ENCODE assay signal across 1 cellular context in the genomic region with DNA sequence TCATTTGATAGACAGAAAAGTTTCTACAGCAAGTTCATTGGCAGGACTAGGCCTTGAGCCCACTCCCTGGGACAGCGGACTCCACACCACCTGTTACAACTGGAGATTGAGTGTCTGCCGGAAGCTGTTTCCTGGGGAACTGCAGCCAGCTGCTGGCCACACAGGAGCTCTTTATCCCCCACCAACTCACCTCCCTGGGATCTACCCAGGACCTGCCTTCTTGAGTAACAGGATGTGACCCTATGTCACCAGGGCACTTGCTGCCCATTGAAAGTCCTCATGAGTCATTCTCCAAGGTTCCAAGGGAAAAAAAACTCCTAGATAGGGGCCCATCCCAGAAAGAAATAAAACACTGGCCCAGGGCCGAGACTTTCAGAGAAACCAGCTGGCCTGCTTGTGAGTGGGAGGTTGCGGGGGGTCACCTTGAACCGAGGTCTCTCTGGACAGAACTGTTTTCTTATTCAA.
TF ChIP-seq lines count a peak whose summit lies in the region.

No MANE protein-coding gene starts in this region.

TF ChIP-seq in HepG2, 621 proteins besides CTCF, POLR2A, EP300 and RAD21 (continued from another document and continues in another):
- TF ChIP-seq, protein P1, sequence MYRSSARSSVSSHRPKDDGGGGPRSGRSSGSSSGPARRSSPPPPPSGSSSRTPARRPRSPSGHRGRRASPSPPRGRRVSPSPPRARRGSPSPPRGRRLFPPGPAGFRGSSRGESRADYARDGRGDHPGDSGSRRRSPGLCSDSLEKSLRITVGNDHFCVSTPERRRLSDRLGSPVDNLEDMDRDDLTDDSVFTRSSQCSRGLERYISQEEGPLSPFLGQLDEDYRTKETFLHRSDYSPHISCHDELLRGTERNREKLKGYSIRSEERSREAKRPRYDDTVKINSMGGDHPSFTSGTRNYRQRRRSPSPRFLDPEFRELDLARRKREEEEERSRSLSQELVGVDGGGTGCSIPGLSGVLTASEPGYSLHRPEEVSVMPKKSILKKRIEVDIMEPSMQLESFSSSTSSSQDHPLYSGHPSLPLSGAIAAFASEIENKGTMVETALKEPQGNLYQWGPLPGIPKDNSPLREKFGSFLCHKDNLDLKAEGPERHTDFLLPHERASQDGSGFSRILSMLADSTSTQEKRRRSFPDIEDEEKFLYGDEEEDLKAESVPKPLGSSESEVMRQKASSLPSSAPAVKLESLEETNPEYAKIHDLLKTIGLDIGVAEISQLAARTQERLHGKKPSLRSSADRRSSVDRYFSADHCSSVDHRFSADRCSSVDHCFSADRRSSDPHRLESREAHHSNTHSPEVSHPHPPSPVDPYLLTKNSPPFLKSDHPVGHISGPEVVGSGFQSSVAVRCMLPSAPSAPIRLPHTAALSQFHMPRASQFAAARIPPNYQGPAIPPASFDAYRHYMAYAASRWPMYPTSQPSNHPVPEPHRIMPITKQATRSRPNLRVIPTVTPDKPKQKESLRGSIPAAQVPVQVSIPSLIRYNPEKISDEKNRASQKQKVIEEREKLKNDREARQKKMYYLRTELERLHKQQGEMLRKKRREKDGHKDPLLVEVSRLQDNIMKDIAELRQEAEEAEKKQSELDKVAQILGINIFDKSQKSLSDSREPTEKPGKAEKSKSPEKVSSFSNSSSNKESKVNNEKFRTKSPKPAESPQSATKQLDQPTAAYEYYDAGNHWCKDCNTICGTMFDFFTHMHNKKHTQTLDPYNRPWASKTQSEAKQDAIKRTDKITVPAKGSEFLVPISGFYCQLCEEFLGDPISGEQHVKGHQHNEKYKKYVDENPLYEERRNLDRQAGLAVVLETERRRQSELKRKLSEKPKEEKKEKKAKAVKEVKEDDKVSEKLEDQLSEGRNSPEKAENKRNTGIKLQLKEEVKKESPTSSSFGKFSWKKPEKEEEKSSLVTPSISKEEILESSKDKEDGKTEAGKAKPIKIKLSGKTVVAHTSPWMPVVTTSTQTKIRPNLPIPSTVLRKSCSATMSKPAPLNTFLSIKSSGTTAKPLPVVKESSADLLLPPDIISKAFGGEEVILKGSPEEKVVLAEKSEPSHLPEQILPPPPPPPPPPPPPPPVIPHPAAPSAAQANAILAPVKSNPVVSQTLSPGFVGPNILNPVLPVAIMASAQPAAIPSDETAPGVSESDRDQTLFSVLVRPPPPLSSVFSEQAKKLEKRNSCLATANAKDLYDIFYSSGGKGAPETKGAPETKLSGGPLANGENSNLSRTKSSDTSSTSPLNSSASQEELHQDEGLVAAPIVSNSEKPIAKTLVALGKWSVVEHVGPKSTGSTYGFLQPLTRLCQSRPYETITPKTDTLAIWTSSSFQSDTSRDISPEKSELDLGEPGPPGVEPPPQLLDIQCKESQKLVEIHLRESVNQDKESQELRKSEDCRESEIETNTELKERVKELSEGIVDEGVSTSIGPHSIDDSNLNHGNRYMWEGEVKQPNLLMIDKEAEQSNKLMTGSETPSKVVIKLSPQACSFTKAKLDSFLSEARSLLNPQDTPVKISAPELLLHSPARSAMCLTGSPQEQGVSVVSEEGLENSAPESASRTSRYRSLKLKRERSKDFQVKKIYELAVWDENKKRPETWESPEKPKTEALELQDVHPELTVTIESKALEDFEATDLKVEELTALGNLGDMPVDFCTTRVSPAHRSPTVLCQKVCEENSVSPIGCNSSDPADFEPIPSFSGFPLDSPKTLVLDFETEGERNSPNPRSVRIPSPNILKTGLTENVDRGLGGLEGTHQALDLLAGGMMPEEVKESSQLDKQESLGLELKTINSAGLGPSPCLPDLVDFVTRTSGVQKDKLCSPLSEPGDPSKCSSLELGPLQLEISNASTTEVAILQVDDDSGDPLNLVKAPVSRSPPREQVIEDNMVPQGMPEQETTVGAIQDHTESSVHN (CRISPR knock-in tag; IDR thresholded peaks at IDR 0.05) = no peak
- no peak; the same call in none of the 2 replicates for TF ChIP-seq JUND (CRISPR knock-in tag; IDR thresholded peaks at IDR 0.05)
- no peak for TF ChIP-seq KLF15 (CRISPR knock-in tag; IDR thresholded peaks at IDR 0.05; ENCODE audit: borderline replicate concordance)
- TF ChIP-seq ZNF510 (CRISPR knock-in tag; IDR thresholded peaks at IDR 0.05; ENCODE audit: low read depth) = no peak
- TF ChIP-seq KLF6 (CRISPR knock-in tag; IDR thresholded peaks at IDR 0.05) = no peak
- no peak for TF ChIP-seq CEBPZ (IDR thresholded peaks at IDR 0.05; ENCODE audit: low read length)
- TF ChIP-seq, protein P2, sequence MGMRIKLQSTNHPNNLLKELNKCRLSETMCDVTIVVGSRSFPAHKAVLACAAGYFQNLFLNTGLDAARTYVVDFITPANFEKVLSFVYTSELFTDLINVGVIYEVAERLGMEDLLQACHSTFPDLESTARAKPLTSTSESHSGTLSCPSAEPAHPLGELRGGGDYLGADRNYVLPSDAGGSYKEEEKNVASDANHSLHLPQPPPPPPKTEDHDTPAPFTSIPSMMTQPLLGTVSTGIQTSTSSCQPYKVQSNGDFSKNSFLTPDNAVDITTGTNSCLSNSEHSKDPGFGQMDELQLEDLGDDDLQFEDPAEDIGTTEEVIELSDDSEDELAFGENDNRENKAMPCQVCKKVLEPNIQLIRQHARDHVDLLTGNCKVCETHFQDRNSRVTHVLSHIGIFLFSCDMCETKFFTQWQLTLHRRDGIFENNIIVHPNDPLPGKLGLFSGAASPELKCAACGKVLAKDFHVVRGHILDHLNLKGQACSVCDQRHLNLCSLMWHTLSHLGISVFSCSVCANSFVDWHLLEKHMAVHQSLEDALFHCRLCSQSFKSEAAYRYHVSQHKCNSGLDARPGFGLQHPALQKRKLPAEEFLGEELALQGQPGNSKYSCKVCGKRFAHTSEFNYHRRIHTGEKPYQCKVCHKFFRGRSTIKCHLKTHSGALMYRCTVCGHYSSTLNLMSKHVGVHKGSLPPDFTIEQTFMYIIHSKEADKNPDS (CRISPR knock-in tag; IDR thresholded peaks at IDR 0.05) = 0 out of 2 replicates have a peak, but pooled peaks have one; percentile 72
- TF ChIP-seq, protein P3, sequence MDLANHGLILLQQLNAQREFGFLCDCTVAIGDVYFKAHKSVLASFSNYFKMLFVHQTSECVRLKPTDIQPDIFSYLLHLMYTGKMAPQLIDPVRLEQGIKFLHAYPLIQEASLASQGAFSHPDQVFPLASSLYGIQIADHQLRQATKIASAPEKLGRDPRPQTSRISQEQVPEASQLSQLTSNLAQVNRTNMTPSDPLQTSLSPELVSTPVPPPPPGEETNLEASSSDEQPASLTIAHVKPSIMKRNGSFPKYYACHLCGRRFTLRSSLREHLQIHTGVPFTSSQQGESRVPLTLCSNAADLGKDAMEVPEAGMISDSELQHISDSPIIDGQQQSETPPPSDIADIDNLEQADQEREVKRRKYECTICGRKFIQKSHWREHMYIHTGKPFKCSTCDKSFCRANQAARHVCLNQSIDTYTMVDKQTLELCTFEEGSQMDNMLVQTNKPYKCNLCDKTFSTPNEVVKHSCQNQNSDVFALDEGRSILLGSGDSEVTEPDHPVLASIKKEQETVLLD (CRISPR knock-in tag; IDR thresholded peaks at IDR 0.05; ENCODE audit: low read depth) = no peak
- no peak for TF ChIP-seq PHB2 (IDR thresholded peaks at IDR 0.05; ENCODE audit: partially characterized antibody)
- 0 out of 2 replicates have a peak, but pooled peaks have one; percentile 27 for TF ChIP-seq ZNF598 (CRISPR knock-in tag; IDR thresholded peaks at IDR 0.05; ENCODE audit: borderline replicate concordance)
- no peak for TF ChIP-seq ZNF326 (CRISPR knock-in tag; IDR thresholded peaks at IDR 0.05; ENCODE audit: borderline replicate concordance)
- no peak for TF ChIP-seq TOE1 (CRISPR knock-in tag; IDR thresholded peaks at IDR 0.05)
- no peak for TF ChIP-seq GPN1 (CRISPR knock-in tag; IDR thresholded peaks at IDR 0.05; ENCODE audit: borderline replicate concordance)
- no peak for TF ChIP-seq ZFP41 (CRISPR knock-in tag; IDR thresholded peaks at IDR 0.05; ENCODE audit: borderline replicate concordance)
- TF ChIP-seq, protein P4, sequence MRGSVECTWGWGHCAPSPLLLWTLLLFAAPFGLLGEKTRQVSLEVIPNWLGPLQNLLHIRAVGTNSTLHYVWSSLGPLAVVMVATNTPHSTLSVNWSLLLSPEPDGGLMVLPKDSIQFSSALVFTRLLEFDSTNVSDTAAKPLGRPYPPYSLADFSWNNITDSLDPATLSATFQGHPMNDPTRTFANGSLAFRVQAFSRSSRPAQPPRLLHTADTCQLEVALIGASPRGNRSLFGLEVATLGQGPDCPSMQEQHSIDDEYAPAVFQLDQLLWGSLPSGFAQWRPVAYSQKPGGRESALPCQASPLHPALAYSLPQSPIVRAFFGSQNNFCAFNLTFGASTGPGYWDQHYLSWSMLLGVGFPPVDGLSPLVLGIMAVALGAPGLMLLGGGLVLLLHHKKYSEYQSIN (CRISPR knock-in tag; IDR thresholded peaks at IDR 0.05; ENCODE audit: borderline replicate concordance) = no peak
- TF ChIP-seq ZNF777 (CRISPR knock-in tag; IDR thresholded peaks at IDR 0.05) = no peak
- TF ChIP-seq ZBTB49 (CRISPR knock-in tag; IDR thresholded peaks at IDR 0.05; ENCODE audit: borderline replicate concordance) = no peak
- peak; percentile 97 for TF ChIP-seq TFAP4 (IDR thresholded peaks at IDR 0.05; ENCODE audit: borderline replicate concordance, low read depth)
- TF ChIP-seq ATAD3A (CRISPR knock-in tag; IDR thresholded peaks at IDR 0.05) = no peak
- TF ChIP-seq ATM (IDR thresholded peaks at IDR 0.05; ENCODE audit: borderline replicate concordance) = no peak
- no peak for TF ChIP-seq SRSF4 (IDR thresholded peaks at IDR 0.05; ENCODE audit: low read depth, low read length, poor library complexity, severe bottlenecking)
- no peak for TF ChIP-seq MAFF (IDR thresholded peaks at IDR 0.05; ENCODE audit: low read depth, low read length)
- TF ChIP-seq SCMH1 (CRISPR knock-in tag; IDR thresholded peaks at IDR 0.05; ENCODE audit: borderline replicate concordance) = no peak
- 0 out of 2 replicates have a peak, but pooled peaks have one; percentile 64 for TF ChIP-seq ZNF20 (CRISPR knock-in tag; IDR thresholded peaks at IDR 0.05)
- peak; percentile 76 for TF ChIP-seq ZBTB20 (CRISPR knock-in tag; IDR thresholded peaks at IDR 0.05; ENCODE audit: borderline replicate concordance, low read depth)
- no peak for TF ChIP-seq TP53 (CRISPR knock-in tag; conservative IDR thresholded peaks at IDR 0.05)
- TF ChIP-seq SMARCC2 (IDR thresholded peaks at IDR 0.05) = no peak
- TF ChIP-seq SETDB1 (CRISPR knock-in tag; IDR thresholded peaks at IDR 0.05; ENCODE audit: borderline replicate concordance) = no peak
- peak; percentile 79; the same call in 1 of the 2 replicates for TF ChIP-seq ZBTB7A (CRISPR knock-in tag; IDR thresholded peaks at IDR 0.05)
- TF ChIP-seq ZNF350 (CRISPR knock-in tag; IDR thresholded peaks at IDR 0.05; ENCODE audit: borderline replicate concordance, low read depth) = no peak; the same call in 1 of the 2 replicates
- no peak for TF ChIP-seq ZNF629 (CRISPR knock-in tag; conservative IDR thresholded peaks at IDR 0.05)
- no peak for TF ChIP-seq ZNF550 (CRISPR knock-in tag; IDR thresholded peaks at IDR 0.05; ENCODE audit: borderline replicate concordance)
